In the genomic region with DNA sequence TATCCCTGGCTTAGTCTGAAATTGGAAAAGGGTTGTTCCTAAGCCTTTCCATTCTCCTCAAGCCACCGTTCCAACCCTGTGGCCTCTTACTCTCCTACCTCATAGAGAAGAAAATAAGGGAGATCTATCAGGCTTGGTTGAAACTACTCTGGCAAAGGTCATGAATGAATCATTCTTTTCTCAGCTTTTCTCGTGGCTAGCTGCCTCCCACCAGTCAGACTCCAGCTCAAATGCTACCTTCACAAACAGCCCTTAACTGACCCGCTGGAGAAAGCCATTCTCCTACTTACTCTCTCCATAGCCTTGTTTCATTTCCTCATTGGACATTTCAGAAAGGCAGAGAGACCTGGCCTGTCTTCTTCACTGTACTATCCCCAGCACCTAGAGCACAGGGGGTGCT, we compare ENCODE assay signal across 1 cellular context.
TF ChIP-seq lines count a peak whose summit lies in the region.

No MANE protein-coding gene starts in this region.

TF ChIP-seq in GM23338, 12 proteins besides CTCF, POLR2A, EP300 and RAD21 (continued from another document):
- TF ChIP-seq, protein P1, sequence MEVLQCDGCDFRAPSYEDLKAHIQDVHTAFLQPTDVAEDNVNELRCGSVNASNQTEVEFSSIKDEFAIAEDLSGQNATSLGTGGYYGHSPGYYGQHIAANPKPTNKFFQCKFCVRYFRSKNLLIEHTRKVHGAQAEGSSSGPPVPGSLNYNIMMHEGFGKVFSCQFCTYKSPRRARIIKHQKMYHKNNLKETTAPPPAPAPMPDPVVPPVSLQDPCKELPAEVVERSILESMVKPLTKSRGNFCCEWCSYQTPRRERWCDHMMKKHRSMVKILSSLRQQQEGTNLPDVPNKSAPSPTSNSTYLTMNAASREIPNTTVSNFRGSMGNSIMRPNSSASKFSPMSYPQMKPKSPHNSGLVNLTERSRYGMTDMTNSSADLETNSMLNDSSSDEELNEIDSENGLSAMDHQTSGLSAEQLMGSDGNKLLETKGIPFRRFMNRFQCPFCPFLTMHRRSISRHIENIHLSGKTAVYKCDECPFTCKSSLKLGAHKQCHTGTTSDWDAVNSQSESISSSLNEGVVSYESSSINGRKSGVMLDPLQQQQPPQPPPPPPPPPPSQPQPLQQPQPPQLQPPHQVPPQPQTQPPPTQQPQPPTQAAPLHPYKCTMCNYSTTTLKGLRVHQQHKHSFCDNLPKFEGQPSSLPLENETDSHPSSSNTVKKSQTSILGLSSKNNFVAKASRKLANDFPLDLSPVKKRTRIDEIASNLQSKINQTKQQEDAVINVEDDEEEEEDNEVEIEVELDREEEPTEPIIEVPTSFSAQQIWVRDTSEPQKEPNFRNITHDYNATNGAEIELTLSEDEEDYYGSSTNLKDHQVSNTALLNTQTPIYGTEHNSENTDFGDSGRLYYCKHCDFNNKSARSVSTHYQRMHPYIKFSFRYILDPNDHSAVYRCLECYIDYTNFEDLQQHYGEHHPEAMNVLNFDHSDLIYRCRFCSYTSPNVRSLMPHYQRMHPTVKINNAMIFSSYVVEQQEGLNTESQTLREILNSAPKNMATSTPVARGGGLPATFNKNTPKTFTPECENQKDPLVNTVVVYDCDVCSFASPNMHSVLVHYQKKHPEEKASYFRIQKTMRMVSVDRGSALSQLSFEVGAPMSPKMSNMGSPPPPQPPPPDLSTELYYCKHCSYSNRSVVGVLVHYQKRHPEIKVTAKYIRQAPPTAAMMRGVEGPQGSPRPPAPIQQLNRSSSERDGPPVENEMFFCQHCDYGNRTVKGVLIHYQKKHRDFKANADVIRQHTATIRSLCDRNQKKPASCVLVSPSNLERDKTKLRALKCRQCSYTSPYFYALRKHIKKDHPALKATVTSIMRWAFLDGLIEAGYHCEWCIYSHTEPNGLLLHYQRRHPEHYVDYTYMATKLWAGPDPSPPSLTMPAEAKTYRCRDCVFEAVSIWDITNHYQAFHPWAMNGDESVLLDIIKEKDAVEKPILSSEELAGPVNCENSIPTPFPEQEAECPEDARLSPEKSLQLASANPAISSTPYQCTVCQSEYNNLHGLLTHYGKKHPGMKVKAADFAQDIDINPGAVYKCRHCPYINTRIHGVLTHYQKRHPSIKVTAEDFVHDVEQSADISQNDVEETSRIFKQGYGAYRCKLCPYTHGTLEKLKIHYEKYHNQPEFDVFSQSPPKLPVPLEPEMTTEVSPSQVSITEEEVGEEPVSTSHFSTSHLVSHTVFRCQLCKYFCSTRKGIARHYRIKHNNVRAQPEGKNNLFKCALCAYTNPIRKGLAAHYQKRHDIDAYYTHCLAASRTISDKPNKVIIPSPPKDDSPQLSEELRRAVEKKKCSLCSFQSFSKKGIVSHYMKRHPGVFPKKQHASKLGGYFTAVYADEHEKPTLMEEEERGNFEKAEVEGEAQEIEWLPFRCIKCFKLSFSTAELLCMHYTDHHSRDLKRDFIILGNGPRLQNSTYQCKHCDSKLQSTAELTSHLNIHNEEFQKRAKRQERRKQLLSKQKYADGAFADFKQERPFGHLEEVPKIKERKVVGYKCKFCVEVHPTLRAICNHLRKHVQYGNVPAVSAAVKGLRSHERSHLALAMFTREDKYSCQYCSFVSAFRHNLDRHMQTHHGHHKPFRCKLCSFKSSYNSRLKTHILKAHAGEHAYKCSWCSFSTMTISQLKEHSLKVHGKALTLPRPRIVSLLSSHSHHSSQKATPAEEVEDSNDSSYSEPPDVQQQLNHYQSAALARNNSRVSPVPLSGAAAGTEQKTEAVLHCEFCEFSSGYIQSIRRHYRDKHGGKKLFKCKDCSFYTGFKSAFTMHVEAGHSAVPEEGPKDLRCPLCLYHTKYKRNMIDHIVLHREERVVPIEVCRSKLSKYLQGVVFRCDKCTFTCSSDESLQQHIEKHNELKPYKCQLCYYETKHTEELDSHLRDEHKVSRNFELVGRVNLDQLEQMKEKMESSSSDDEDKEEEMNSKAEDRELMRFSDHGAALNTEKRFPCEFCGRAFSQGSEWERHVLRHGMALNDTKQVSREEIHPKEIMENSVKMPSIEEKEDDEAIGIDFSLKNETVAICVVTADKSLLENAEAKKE (CRISPR knock-in tag; IDR thresholded peaks at IDR 0.05): no peak
